Comparison of ENCODE assay signal across 21 cellular contexts in the genomic region with DNA sequence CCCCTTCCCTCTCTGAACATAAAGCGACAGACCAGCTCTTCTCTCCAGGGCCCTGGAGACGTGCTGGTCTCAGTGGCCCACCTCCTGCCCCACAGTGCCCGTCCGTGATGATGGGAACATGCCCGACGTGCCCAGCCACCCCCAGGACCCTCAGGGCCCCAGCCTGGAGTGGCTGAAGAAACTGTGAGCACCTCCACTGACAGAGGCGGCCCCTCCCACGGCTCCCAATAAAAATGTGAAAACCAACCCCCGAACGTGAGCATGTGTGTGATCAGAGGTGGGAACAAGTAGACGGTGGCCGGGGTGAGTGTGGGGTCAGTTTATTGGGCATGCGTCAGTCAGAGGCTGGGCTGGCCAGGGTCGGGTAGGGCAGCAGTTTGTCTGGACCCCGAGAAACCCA. TPM values are rescaled to one million over a fixed set of nuclear protein-coding genes. Genes with fewer than 3 reads are reported as not detected.
DNase-seq lines count a peak whose midpoint lies in the region; ATAC-seq and TF ChIP-seq lines count a peak whose summit lies in the region.
"Had no signal": no experiment of that assay in that cellular context is flagged by ENCODE, and none has a peak within 500 bp of the region (broad histone marks: within the 10 kb centered on the region; RNA-seq: fewer than 3 reads in every experiment).

No MANE protein-coding gene starts in this region.

- H3K4me3 Mint-ChIP-seq in endothelial cell (ENCODE audit: unreplicated experiment), result peak overlapping the region; percentile 28

- H3K4me1 Mint-ChIP-seq in endothelial cell (ENCODE audit: unreplicated experiment), result peaks cover 11% of the 10 kb centered on the region

- intact Hi-C loops in cardiac septum (cut with DNase I), result no loop called here
- intact Hi-C loops in heart right ventricle (cut with DNase I), result loop anchor here in 3 of 10 donors (10.0 kb wide), 3 partner anchors 132 to 948 kb away; no protein-coding TSS in a partner anchor
- intact Hi-C loops in sciatic nerve (cut with DNase I), result no loop called here

- H3K36me3 ChIP-seq in heart right ventricle (peaks cover 0 to 69% (median 35%) of the 10 kb centered on the region in 9 donors), HUES6 (ENCODE audit: control insufficient read depth, insufficient read depth, low read length) (peaks cover 56% of the 10 kb centered on the region)

- H3K27me3 ChIP-seq in heart right ventricle, result no peaks in the 10 kb centered on the region
- no peaks in the 10 kb centered on the region for H3K27me3 ChIP-seq in HUES6 (ENCODE audit: control insufficient read depth, insufficient read depth, low read length)

- H3K27ac Mint-ChIP-seq in endothelial cell (ENCODE audit: unreplicated experiment), result no peak overlapping the region

- H3K27ac ChIP-seq in heart right ventricle (no peak overlapping the region), HUES6 (ENCODE audit: low read depth, low read length) (no peak overlapping the region)

- H3K36me3 Mint-ChIP-seq in endothelial cell (ENCODE audit: low read depth, unreplicated experiment), result peaks cover 31% of the 10 kb centered on the region

- H3K9ac ChIP-seq in HUES6 (ENCODE audit: low read length), result peak overlapping the region; percentile 23

- DNase-seq in cardiac septum (ENCODE audit: low spot score) (peak; percentile 53), heart right ventricle (no peak), endothelial cell (ENCODE audit: low spot score) (no peak), sciatic nerve (ENCODE audit: low spot score) (peak; percentile 51), Ammon's horn (ENCODE audit: low spot score) (no peak), ecto neural progenitor cell (ENCODE audit: low spot score) (no peak), DMS153 (lab: John Stamatoyannopoulos, UW) (no peak)
- DNase-seq: ACHN; AML-193; COR-L47; DMS53; MV-4-11; NCI-H1436; NCI-H2029; NCI-H2171 treated with DMSO at 0.1 percent for 48 hours; NCI-H446 treated with DMSO at 0.1 percent for 48 hours; NK-92 treated with Interleukin-12 subunit alpha and Interleukin-12 subunit beta, amount 100 ng/mL, for 24 hours; SIG-M5 had no signal

- ATAC-seq in heart right ventricle, result no peak
- no peak for ATAC-seq in sciatic nerve

- H3K4me1 ChIP-seq in heart right ventricle (peaks cover 0 to 24% (median 15%) of the 10 kb centered on the region in 9 donors), HUES6 (ENCODE audit: control insufficient read depth, insufficient read depth, low read length) (no peaks in the 10 kb centered on the region)

- no peak for TF ChIP-seq CTCF in heart right ventricle (IDR thresholded peaks at IDR 0.05)
- TF ChIP-seq CTCF in endothelial cell (IDR thresholded peaks at IDR 0.05; ENCODE audit: unreplicated experiment), result no peak

- peaks cover 11% of the 10 kb centered on the region for H3K27me3 Mint-ChIP-seq in endothelial cell (ENCODE audit: unreplicated experiment)

- no peaks in the 10 kb centered on the region for H3K9me3 ChIP-seq in heart right ventricle
- no peaks in the 10 kb centered on the region for H3K9me3 ChIP-seq in HUES6 (ENCODE audit: control insufficient read depth, insufficient read depth, low read depth, low read length)

- no peak overlapping the region for H3K4me3 ChIP-seq in heart right ventricle
- H3K4me3 ChIP-seq in HUES6 (ENCODE audit: low read depth, low read length), result no peak overlapping the region

- 74 to 80% methylated on average over 15 of the region's 15 CpGs for WGBS in heart right ventricle, 2 donors

- no peaks in the 10 kb centered on the region for H3K9me3 Mint-ChIP-seq in endothelial cell (ENCODE audit: unreplicated experiment)

RNA-seq across cellular contexts. Expression of gene NDUFA3, which starts 4.1 kb away (rescaled TPM):
- 283 TPM for total RNA-seq in cardiac septum
- 100 to 1,000 TPM; 239 to 518 (median 360) TPM for total RNA-seq in heart right ventricle
- polyA plus RNA-seq in heart right ventricle, result 1,000 to 10,000 TPM in 1 of 2 donors, 100 to 1,000 TPM in 1; 335 to 3,395 TPM
- total RNA-seq in endothelial cell (ENCODE audit: unreplicated experiment), result 126 TPM
- total RNA-seq in sciatic nerve, result 80.5 TPM

RNA-seq across cellular contexts. Expression of gene OSCAR, which starts 6.1 kb away (rescaled TPM):
- 1.2 TPM for total RNA-seq in cardiac septum
- total RNA-seq in heart right ventricle, result 1 to 10 TPM in 3 of 10 donors, under 1 TPM in 6, not detected in 1; 0.23 to 5.3 (median 0.40) TPM
- 1 to 10 TPM in 1 of 2 donors, under 1 TPM in 1; 0.22 to 1.0 TPM for polyA plus RNA-seq in heart right ventricle
- 0.21 TPM for total RNA-seq in endothelial cell (ENCODE audit: unreplicated experiment)
- 4.0 TPM for total RNA-seq in sciatic nerve
- total RNA-seq: HT-29 had no signal

RNA-seq across cellular contexts. Expression of gene TFPT, which starts 8.7 kb away (rescaled TPM):
- total RNA-seq in cardiac septum (15.2 TPM), heart right ventricle (10 to 100 TPM; 11.0 to 16.8 (median 12.9) TPM), endothelial cell (ENCODE audit: unreplicated experiment) (24.8 TPM), sciatic nerve (16.0 TPM)
- polyA plus RNA-seq in heart right ventricle, result 10 to 100 TPM; 26.0 to 33.8 TPM

RNA-seq across cellular contexts. Expression of gene PRPF31, which starts 8.8 kb away (rescaled TPM):
- total RNA-seq in cardiac septum, result 34.0 TPM
- 10 to 100 TPM; 35.9 to 46.4 (median 43.0) TPM for total RNA-seq in heart right ventricle
- 10 to 100 TPM; 52.1 to 52.8 TPM for polyA plus RNA-seq in heart right ventricle
- total RNA-seq in endothelial cell (ENCODE audit: unreplicated experiment), result 71.7 TPM
- 47.2 TPM for total RNA-seq in sciatic nerve

RNA-seq across cellular contexts. Expression of gene TARM1, which starts 25.6 kb away (rescaled TPM):
- total RNA-seq in cardiac septum, result not detected
- total RNA-seq in heart right ventricle, result not detected
- not detected for polyA plus RNA-seq in heart right ventricle
- total RNA-seq in endothelial cell (ENCODE audit: unreplicated experiment), result not detected
- total RNA-seq in sciatic nerve, result not detected
- total RNA-seq: HT-29, OCI-LY7 had no signal

Comparison
In these comparisons a context has a peak if more than half of its experiments do, and no peak if none do; other contexts are left out.
1. DNase-seq: peak in cardiac septum (single experiment) and sciatic nerve (single experiment); none in heart right ventricle (0 of 2), endothelial cell (single experiment), Ammon's horn (single experiment), ecto neural progenitor cell (single experiment) and DMS153 (single experiment).